In genomic region chr13:21130116-21130515, GRCh38 we compare ENCODE assay signal across 20 cellular contexts. TPM values are rescaled to one million over a fixed set of nuclear protein-coding genes. Genes with fewer than 3 reads are reported as not detected.
"Had no signal": no experiment of that assay in that cellular context is flagged by ENCODE, and none has a peak within 500 bp of the region (broad histone marks: within the 10 kb centered on the region; RNA-seq: fewer than 3 reads in every experiment).

No MANE protein-coding gene starts in this region.

- H3K27ac Mint-ChIP-seq: activated CD8-positive, alpha-beta memory T cell treated with anti-CD3 and anti-CD28 coated beads, Interleukin-2, amount 10 ng/mL, durations not matched to agents 7 days and 5 days; activated naive CD8-positive, alpha-beta T cell treated with anti-CD3 and anti-CD28 coated beads for 36 hours; immature natural killer cell; stimulated activated memory B cell treated with anti-CD40 and anti-IgM and Interleukin-4, amounts not matched to agents 10 μg/mL and 1 μg/mL and 100 μg/mL, for 72 hours; T-helper 17 cell had no signal

- H3K27me3 ChIP-seq: body of pancreas, gastrocnemius medialis, ovary, spleen, upper lobe of right lung had no signal

- H3K4me1 ChIP-seq: body of pancreas, gastrocnemius medialis, left ventricle myocardium inferior, spleen, upper lobe of right lung had no signal

- H3K4me1 Mint-ChIP-seq: activated CD8-positive, alpha-beta memory T cell treated with anti-CD3 and anti-CD28 coated beads, Interleukin-2, amount 10 ng/mL, durations not matched to agents 7 days and 5 days; activated naive CD8-positive, alpha-beta T cell treated with anti-CD3 and anti-CD28 coated beads for 36 hours; stimulated activated memory B cell treated with anti-CD40 and anti-IgM and Interleukin-4, amounts not matched to agents 10 μg/mL and 1 μg/mL and 100 μg/mL, for 72 hours; T-helper 17 cell had no signal

- H3K4me3 Mint-ChIP-seq: activated CD8-positive, alpha-beta memory T cell treated with anti-CD3 and anti-CD28 coated beads, Interleukin-2, amount 10 ng/mL, durations not matched to agents 7 days and 5 days; activated naive CD8-positive, alpha-beta T cell treated with anti-CD3 and anti-CD28 coated beads for 36 hours; immature natural killer cell; stimulated activated memory B cell treated with anti-CD40 and anti-IgM and Interleukin-4, amounts not matched to agents 10 μg/mL and 1 μg/mL and 100 μg/mL, for 72 hours; T-helper 17 cell had no signal

- H3K36me3 ChIP-seq: gastrocnemius medialis, left ventricle myocardium inferior, ovary, spleen, thoracic aorta, upper lobe of right lung, WERI-Rb-1 had no signal

- H3K9me3 ChIP-seq: body of pancreas, gastrocnemius medialis, left ventricle myocardium inferior, ovary, thoracic aorta, upper lobe of right lung had no signal

- H3K4me3 ChIP-seq: body of pancreas, gastrocnemius medialis, left ventricle myocardium inferior, ovary, spleen, thoracic aorta, upper lobe of right lung had no signal

- H3K36me3 Mint-ChIP-seq: activated CD8-positive, alpha-beta memory T cell treated with anti-CD3 and anti-CD28 coated beads, Interleukin-2, amount 10 ng/mL, durations not matched to agents 7 days and 5 days; activated naive CD8-positive, alpha-beta T cell treated with anti-CD3 and anti-CD28 coated beads for 36 hours; immature natural killer cell; stimulated activated memory B cell treated with anti-CD40 and anti-IgM and Interleukin-4, amounts not matched to agents 10 μg/mL and 1 μg/mL and 100 μg/mL, for 72 hours had no signal

- DNase-seq: activated CD4-positive, alpha-beta T cell treated with anti-CD3 and anti-CD28 coated beads, Interleukin-2, amount 50 U/mL, for 48 hours; activated CD8-positive, alpha-beta memory T cell treated with anti-CD3 and anti-CD28 coated beads, Interleukin-2, amount 10 ng/mL, durations not matched to agents 7 days and 5 days; activated naive CD8-positive, alpha-beta T cell treated with anti-CD3 and anti-CD28 coated beads for 36 hours; amygdala; body of pancreas; gastrocnemius medialis; head of caudate nucleus; immature natural killer cell; kidney glomerular epithelial cell; left ventricle myocardium inferior; mammary epithelial cell; ovary; spleen; stimulated activated CD4-positive, alpha-beta T cell treated with anti-CD3 and anti-CD28 coated beads, Interleukin-4, amount 100 ng/mL, for 4 hours; T-helper 17 cell; upper lobe of right lung; WERI-Rb-1 had no signal

- H3K27ac ChIP-seq: body of pancreas, epithelial cell of prostate, gastrocnemius medialis, left ventricle myocardium inferior, ovary, spleen, thoracic aorta, upper lobe of right lung, WERI-Rb-1 had no signal

- H3K9me3 Mint-ChIP-seq: activated naive CD8-positive, alpha-beta T cell treated with anti-CD3 and anti-CD28 coated beads for 36 hours; immature natural killer cell; stimulated activated memory B cell treated with anti-CD40 and anti-IgM and Interleukin-4, amounts not matched to agents 10 μg/mL and 1 μg/mL and 100 μg/mL, for 72 hours had no signal

RNA-seq across cellular contexts. Expression of gene SKA3, which starts 46.2 kb away (rescaled TPM):
- total RNA-seq: thoracic aorta had no signal
